ENCODE assay signal across 8 cellular contexts in genomic region chr2:230441188-230441897, GRCh38. TPM values are rescaled to one million over a fixed set of nuclear protein-coding genes. Genes with fewer than 3 reads are reported as not detected.
DNase-seq lines count a peak whose midpoint lies in the region; ATAC-seq and TF ChIP-seq lines count a peak whose summit lies in the region.

No MANE protein-coding gene starts in this region.

- DNase-seq in Right ventricle myocardium superior (no peak), left ventricle myocardium inferior (no peak), SJSA1 (ENCODE audit: low read depth in 1 of 2, low spot score in 2 of 2) (peak in 1 of 2 experiments; percentile 35), foreskin melanocyte (no peak), NCI-H774 (lab: John Stamatoyannopoulos, UW) (no peak), dorsolateral prefrontal cortex (no peak)
- peak; percentile 54 for DNase-seq in central memory CD4-positive, alpha-beta T cell
- peak; percentile 39 for DNase-seq in stimulated activated CD8-positive, alpha-beta memory T cell treated with anti-CD3 and anti-CD28 coated beads, Interleukin-12 subunit alpha, Interleukin-12 subunit beta, amount 100 ng/mL, for 1 hour (ENCODE audit: low read depth)

- no peaks in the 10 kb centered on the region for H3K27me3 ChIP-seq in left ventricle myocardium inferior (ENCODE audit: low read depth)
- H3K27me3 ChIP-seq in SJSA1 (replicated peaks): no peaks in the 10 kb centered on the region
- no peaks in the 10 kb centered on the region for H3K27me3 ChIP-seq in dorsolateral prefrontal cortex

- intact Hi-C loops in Right ventricle myocardium superior (cut with DNase I) (no loop called here), left ventricle myocardium inferior (cut with micrococcal nuclease) (no loop called here), dorsolateral prefrontal cortex (cut with DNase I) (no loop called here)

- H3K4me3 ChIP-seq in left ventricle myocardium inferior (no peak overlapping the region), SJSA1 (no peak overlapping the region), dorsolateral prefrontal cortex (no peak overlapping the region)

- ATAC-seq in Right ventricle myocardium superior (ENCODE audit: poor library complexity): peak; percentile 63

- H3K27ac ChIP-seq in left ventricle myocardium inferior (replicated peaks): no peak overlapping the region
- H3K27ac ChIP-seq in SJSA1: peak overlapping the region; percentile 36; the same call in 1 of the 2 replicates
- H3K27ac ChIP-seq in dorsolateral prefrontal cortex: no peak overlapping the region

- peaks cover 44% of the 10 kb centered on the region for H3K36me3 ChIP-seq in left ventricle myocardium inferior
- peaks cover 25% of the 10 kb centered on the region for H3K36me3 ChIP-seq in SJSA1

- TF ChIP-seq CTCF in left ventricle myocardium inferior (IDR thresholded peaks at IDR 0.05; ENCODE audit: borderline replicate concordance) (no peak), dorsolateral prefrontal cortex (IDR thresholded peaks at IDR 0.05 in 54 of 56, conservative IDR thresholded peaks at IDR 0.05 in 2 of 56; ENCODE audit: low read depth in 1 of 56, partially characterized antibody in 56 of 56) (no peak)

- peaks cover 43% of the 10 kb centered on the region for H3K4me1 ChIP-seq in left ventricle myocardium inferior
- H3K4me1 ChIP-seq in SJSA1 (replicated peaks): peaks cover 21% of the 10 kb centered on the region; the same call in 1 of the 2 replicates

- H3K9me3 ChIP-seq in left ventricle myocardium inferior (replicated peaks): peaks cover 9% of the 10 kb centered on the region
- H3K9me3 ChIP-seq in SJSA1 (replicated peaks): no peaks in the 10 kb centered on the region

RNA-seq across cellular contexts. Expression of gene SP100, which starts 25.3 kb away (rescaled TPM):
- total RNA-seq in Right ventricle myocardium superior: 50.9 TPM
- 76.9 TPM for total RNA-seq in left ventricle myocardium inferior
- total RNA-seq in SJSA1 (2014; rRNA removed; shearing (Covaris generic)): 42.2 and 63.3 TPM in 2 replicates
- 10 to 100 TPM in 116 of 120 experiments, 1 to 10 TPM in 4; 7.2 to 42.1 (median 19.4) TPM for total RNA-seq in dorsolateral prefrontal cortex

Comparison
In these comparisons a context has a peak if more than half of its experiments do, and no peak if none do; other contexts are left out.
1. DNase-seq: peak in central memory CD4-positive, alpha-beta T cell (single experiment) and stimulated activated CD8-positive, alpha-beta memory T cell treated with anti-CD3 and anti-CD28 coated beads, Interleukin-12 subunit alpha, Interleukin-12 subunit beta, amount 100 ng/mL, for 1 hour (single experiment); none in Right ventricle myocardium superior (single experiment), left ventricle myocardium inferior (single experiment), foreskin melanocyte (single experiment), NCI-H774 (single experiment) and dorsolateral prefrontal cortex (0 of 10).